ENCODE assay signal across 21 cellular contexts in the genomic region with DNA sequence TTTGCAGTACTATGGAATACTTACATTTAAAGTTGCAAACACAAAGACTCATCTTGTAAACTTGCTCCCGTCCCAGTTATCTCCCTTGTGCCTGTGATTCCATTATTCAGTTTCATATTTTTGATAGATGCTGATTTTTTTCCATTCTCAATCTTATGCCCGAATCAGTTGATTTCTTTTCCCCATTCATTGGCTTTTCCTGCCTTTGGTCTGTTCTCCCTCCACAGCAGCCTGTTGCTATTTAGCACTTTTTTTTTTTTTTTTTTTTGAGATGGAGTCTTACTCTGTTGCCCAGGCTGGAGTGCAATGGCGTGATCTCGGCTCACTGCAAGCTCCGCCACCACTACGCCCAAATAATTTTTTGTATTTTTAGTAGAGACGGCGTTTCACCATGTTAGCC.
DNase-seq lines count a peak whose midpoint lies in the region; ATAC-seq and TF ChIP-seq lines count a peak whose summit lies in the region.
"Had no signal": no experiment of that assay in that cellular context is flagged by ENCODE, and none has a peak within 500 bp of the region (broad histone marks: within the 10 kb centered on the region; RNA-seq: fewer than 3 reads in every experiment).

No MANE protein-coding gene starts in this region.

- peaks cover 9% of the 10 kb centered on the region for H3K27me3 Mint-ChIP-seq in endodermal cell (ENCODE audit: insufficient read depth)

- RAD21 ChIA-PET in HCT116 (lab: Charles Lee; ENCODE audit: low non-redundant PET in 1 of 2, low total read pairs in 2 of 2, uncharacterized antibody in 2 of 2, unreplicated experiment in 2 of 2) = interaction anchor here (0.8 to 1.5 kb wide), 3 partner anchors 12 to 185 kb away, joined by 3 to 6 read pairs (median 4); no protein-coding TSS in a partner anchor

- H3K4me1 ChIP-seq in HCT116 (ENCODE audit: control insufficient read depth in 1 of 2, insufficient read depth in 2 of 2, low read length in 2 of 2) (peaks cover 3 to 8% of the 10 kb centered on the region in 2 experiments; a peak in 2 of 4 replicates), HEK293 (ENCODE audit: control insufficient read depth, insufficient read depth, low read length) (no peaks in the 10 kb centered on the region), endodermal cell (ENCODE audit: control insufficient read depth, insufficient read depth, low read length) (no peaks in the 10 kb centered on the region)
- H3K4me1 ChIP-seq: BLaER1 treated with 17β-estradiol and CSF1 and Interleukin-3, amounts not matched to agents 10 nM and 100 nM; Caco-2 had no signal

- peaks cover 7% of the 10 kb centered on the region for H3K9me3 Mint-ChIP-seq in endodermal cell
- H3K9me3 Mint-ChIP-seq: CD4-positive, alpha-beta T cell; CD8-positive, alpha-beta T cell had no signal

- TF ChIP-seq CTCF in HCT116 (IDR thresholded peaks at IDR 0.05 in 2 of 3, conservative IDR thresholded peaks at IDR 0.05 in 1 of 3; ENCODE audit: borderline replicate concordance in 1 of 3, insufficient read depth in 1 of 3, low read depth in 2 of 3, low read length in 2 of 3) (no peak), HEK293 (tag by site-specific recombination; IDR thresholded peaks at IDR 0.05) (no peak), endodermal cell (conservative IDR thresholded peaks at IDR 0.05) (no peak), RWPE1 (conservative IDR thresholded peaks at IDR 0.05; ENCODE audit: low read depth) (no peak)

- peak overlapping the region; percentile 32 for H2AFZ ChIP-seq in HCT116 (ENCODE audit: low read depth, low read length, poor library complexity, severe bottlenecking)

- H3K27me3 ChIP-seq in HCT116 (ENCODE audit: insufficient read depth, low read length) (no peaks in the 10 kb centered on the region), endodermal cell (ENCODE audit: control insufficient read depth, insufficient read depth, low read length, poor library complexity, severe bottlenecking) (no peaks in the 10 kb centered on the region)
- H3K27me3 ChIP-seq: BLaER1 treated with 17β-estradiol and CSF1 and Interleukin-3, amounts not matched to agents 10 nM and 100 nM had no signal

- 93% methylated on average over 2 to 8 of the region's 8 CpGs for WGBS in endodermal cell (ENCODE audit: insufficient coverage in 1 of 2, insufficient read length in 1 of 2), 2 experiments

- no TSS peak for BruUV-seq in HCT116 (replicated peaks; lab: Mats Ljungman, UMichigan)

- H3K4me1 Mint-ChIP-seq in endodermal cell = peaks cover 3% of the 10 kb centered on the region
- H3K4me1 Mint-ChIP-seq: B cell had no signal

- H3K36me3 Mint-ChIP-seq in endodermal cell (ENCODE audit: low read depth) = no peaks in the 10 kb centered on the region
- H3K36me3 Mint-ChIP-seq: CD8-positive, alpha-beta T cell had no signal

- POLR2A ChIA-PET in HCT116 (lab: Charles Lee) (interaction anchor here (1.0 to 1.5 kb wide), 2 partner anchors 10 to 185 kb away, joined by 3 to 11 read pairs; no protein-coding TSS in a partner anchor), HEK293 (lab: Yijun Ruan, JAX) (no interaction called here), RWPE1 (lab: Yijun Ruan, JAX; ENCODE audit: low non-redundant PET) (no interaction called here)

- CTCF ChIA-PET in HCT116 (lab: Charles Lee) = interaction anchor here (0.6 to 2.9 kb wide), 8 partner anchors 9 to 1018 kb away, joined by 3 to 38 read pairs (median 5); no protein-coding TSS in a partner anchor
- CTCF ChIA-PET in HEK293 (lab: Yijun Ruan, JAX) = interaction anchor here (0.6 to 17.6 kb wide), 7 partner anchors 15 to 632 kb away, joined by 3 to 264 read pairs (median 4); no protein-coding TSS in a partner anchor
- CTCF ChIA-PET in RWPE1 (lab: Yijun Ruan, JAX) = interaction anchor here (0.7 to 0.8 kb wide), 2 partner anchors 9 to 19 kb away, joined by 3 to 4 read pairs; no protein-coding TSS in a partner anchor

- DNase-seq in HCT116 (ENCODE audit: low read depth, low spot score) (no peak), endodermal cell (peak; percentile 5), ACHN (no peak), RWPE1 (ENCODE audit: low spot score) (no peak)
- DNase-seq: 8988T; AML-193; Caco-2; Calu3; CD4-positive, alpha-beta T cell; CD8-positive, alpha-beta T cell; DMS153; DMS53; DMS79; DND-41; EL; GDM1 had no signal

- H3K4me2 ChIP-seq in HCT116 (ENCODE audit: low read length) = no peak overlapping the region
- H3K4me2 ChIP-seq: BLaER1 treated with 17β-estradiol and CSF1 and Interleukin-3, amounts not matched to agents 10 nM and 100 nM had no signal

- no peak overlapping the region for H3K27ac ChIP-seq in HCT116 (ENCODE audit: low read depth, low read length)
- H3K27ac ChIP-seq in HEK293 (ENCODE audit: extremely low read depth, low read depth, low read length) = no peak overlapping the region
- H3K27ac ChIP-seq in endodermal cell (ENCODE audit: low read depth, low read length) = no peak overlapping the region
- no peak overlapping the region for H3K27ac ChIP-seq in RWPE1
- H3K27ac ChIP-seq: BLaER1 treated with 17β-estradiol and CSF1 and Interleukin-3, amounts not matched to agents 10 nM and 100 nM; C4-2B had no signal

- H3K9ac ChIP-seq in HCT116 (ENCODE audit: low read length) = no peak overlapping the region
- H3K9ac ChIP-seq in endodermal cell (ENCODE audit: extremely low read depth, low read length, poor library complexity, severe bottlenecking) = no peak overlapping the region
- H3K9ac ChIP-seq: BLaER1 treated with 17β-estradiol and CSF1 and Interleukin-3, amounts not matched to agents 10 nM and 100 nM had no signal

- no peaks in the 10 kb centered on the region for H3K79me2 ChIP-seq in HCT116 (ENCODE audit: insufficient read depth, low read length)

- H3K27ac Mint-ChIP-seq in endodermal cell = no peak overlapping the region
- H3K27ac Mint-ChIP-seq: B cell; CD4-positive, alpha-beta T cell; CD8-positive, alpha-beta T cell had no signal

- no peaks in the 10 kb centered on the region for H4K20me1 ChIP-seq in HCT116 (ENCODE audit: insufficient read depth)
- H4K20me1 ChIP-seq: BLaER1 treated with 17β-estradiol and CSF1 and Interleukin-3, amounts not matched to agents 10 nM and 100 nM had no signal

- in situ Hi-C loops in ACHN (cut with HindIII; ENCODE audit: low pct_ligation_motif_present, low pct_unique_long_range_greater_than_20kb, low sequenced_read_pairs) = loop anchor here (25.0 kb wide), 1 partner anchor 227 kb away; a partner anchor contains a TSS

- no peak for TF ChIP-seq POLR2A in HCT116 (IDR thresholded peaks at IDR 0.05; ENCODE audit: borderline replicate concordance, extremely low read depth, insufficient read depth, insufficient read length)

- no peak overlapping the region for H3K4me3 ChIP-seq in HCT116 (replicated peaks in 1 of 2; ENCODE audit: low read depth in 1 of 2, low read length in 2 of 2)
- H3K4me3 ChIP-seq in HEK293 (ENCODE audit: low read depth, low read length) = no peak overlapping the region
- no peak overlapping the region for H3K4me3 ChIP-seq in endodermal cell (ENCODE audit: low read length)
- H3K4me3 ChIP-seq: BLaER1 treated with 17β-estradiol and CSF1 and Interleukin-3, amounts not matched to agents 10 nM and 100 nM; GM12878 had no signal

- H3K9me3 ChIP-seq in HCT116 (ENCODE audit: control insufficient read depth in 1 of 2, insufficient read depth in 1 of 2, low read depth in 1 of 2, low read length in 2 of 2) (no peaks in the 10 kb centered on the region), HEK293 (ENCODE audit: control insufficient read depth, insufficient read depth, low read depth, low read length) (no peaks in the 10 kb centered on the region), endodermal cell (ENCODE audit: control insufficient read depth, low read length) (no peaks in the 10 kb centered on the region)

- ATAC-seq in HCT116 = no peak
- ATAC-seq: CD8-positive, alpha-beta T cell had no signal

- no peak for TF ChIP-seq RAD21 in HCT116 (IDR thresholded peaks at IDR 0.05; ENCODE audit: low read depth)

- H3K4me3 Mint-ChIP-seq in endodermal cell = no peak overlapping the region
- H3K4me3 Mint-ChIP-seq: B cell; CD4-positive, alpha-beta T cell; CD8-positive, alpha-beta T cell had no signal

- intact Hi-C loops in HCT116 (cut with micrococcal nuclease) = no loop called here

- H3K9me2 ChIP-seq in HCT116 (ENCODE audit: insufficient read depth) = no peaks in the 10 kb centered on the region

- H3K36me3 ChIP-seq in HCT116 (ENCODE audit: control insufficient read depth in 1 of 2, insufficient read depth in 2 of 2, low read length in 2 of 2) (no peaks in the 10 kb centered on the region), HEK293 (ENCODE audit: control insufficient read depth in 2 of 2, insufficient read depth in 1 of 2, low read length in 2 of 2) (no peaks in the 10 kb centered on the region), endodermal cell (ENCODE audit: control insufficient read depth, insufficient read depth, low read length) (no peaks in the 10 kb centered on the region)
- H3K36me3 ChIP-seq: BLaER1 treated with 17β-estradiol and CSF1 and Interleukin-3, amounts not matched to agents 10 nM and 100 nM had no signal

TF ChIP-seq in HEK293, 187 proteins besides CTCF, POLR2A, EP300 and RAD21:
- TF ChIP-seq ZFP3 (tag by site-specific recombination; IDR thresholded peaks at IDR 0.05; ENCODE audit: low read depth) = no peak
- peak; percentile 37; the same call in 1 of the 2 replicates for TF ChIP-seq SCRT1 (tag by site-specific recombination; IDR thresholded peaks at IDR 0.05; ENCODE audit: borderline replicate concordance)
- TF ChIP-seq SCRT2 (tag by site-specific recombination; IDR thresholded peaks at IDR 0.05) = peak; percentile 57
